ENCODE assay signal across 2 cellular contexts in genomic region chr20:36159833-36160232, GRCh38.
A peak's percentile ranks its signal among the peaks of the same experiment; 100 is the strongest.
TF ChIP-seq lines count a peak whose summit lies in the region.

No MANE protein-coding gene starts in this region.

TF ChIP-seq in HepG2, 621 proteins besides CTCF, POLR2A, EP300 and RAD21:
- TF ChIP-seq ZBTB2 (CRISPR knock-in tag; IDR thresholded peaks at IDR 0.05; ENCODE audit: low read depth) (no peak), CBX5 (CRISPR knock-in tag; IDR thresholded peaks at IDR 0.05; ENCODE audit: borderline replicate concordance) (no peak), ZNF614 (CRISPR knock-in tag; IDR thresholded peaks at IDR 0.05; ENCODE audit: borderline replicate concordance) (no peak), CREB1 (IDR thresholded peaks at IDR 0.05) (peak; percentile 92), CREB1 (CRISPR knock-in tag; IDR thresholded peaks at IDR 0.05) (no peak), ZNF558 (CRISPR knock-in tag; IDR thresholded peaks at IDR 0.05; ENCODE audit: borderline replicate concordance) (no peak), ATF7 (IDR thresholded peaks at IDR 0.05) (peak; percentile 98), ATF7 (CRISPR knock-in tag; IDR thresholded peaks at IDR 0.05) (no peak), ZNF512B (CRISPR knock-in tag; IDR thresholded peaks at IDR 0.05; ENCODE audit: borderline replicate concordance) (no peak), TP53 (CRISPR knock-in tag; conservative IDR thresholded peaks at IDR 0.05) (no peak)

TF ChIP-seq in K562, 482 proteins besides CTCF, POLR2A, EP300 and RAD21:
- TF ChIP-seq CCNT2 (IDR thresholded peaks at IDR 0.05; ENCODE audit: borderline replicate concordance, extremely low read depth, insufficient read length, low read depth, low read length): no peak
- peak; percentile 47; the same call in 1 of the 2 replicates for TF ChIP-seq ATF3 (IDR thresholded peaks at IDR 0.05)
- TF ChIP-seq ATF3 (CRISPR knock-in tag; conservative IDR thresholded peaks at IDR 0.05): no peak
- TF ChIP-seq RFX1 (IDR thresholded peaks at IDR 0.05): no peak
